Comparison of ENCODE assay signal across 33 cellular contexts in genomic region chr3:97389883-97390282, GRCh38.
DNase-seq lines count a peak whose midpoint lies in the region; ATAC-seq and TF ChIP-seq lines count a peak whose summit lies in the region.
"Had no signal": no experiment of that assay in that cellular context is flagged by ENCODE, and none has a peak within 500 bp of the region (broad histone marks: within the 10 kb centered on the region; RNA-seq: fewer than 3 reads in every experiment).

No MANE protein-coding gene starts in this region.

- H3K36me3 ChIP-seq in GM23338 (ENCODE audit: insufficient read depth) (0 out of 2 replicates have a peak, but pooled peaks cover 3% of the 10 kb centered on the region), suprapubic skin (no peaks in the 10 kb centered on the region)
- H3K36me3 ChIP-seq: BLaER1 treated with 17β-estradiol and CSF1 and Interleukin-3, amounts not matched to agents 10 nM and 100 nM; cardiac muscle cell; heart left ventricle; tibial nerve had no signal

- no peaks in the 10 kb centered on the region for H3K27me3 ChIP-seq in GM23338 (ENCODE audit: insufficient read depth)
- no peaks in the 10 kb centered on the region for H3K27me3 ChIP-seq in suprapubic skin
- H3K27me3 ChIP-seq: BLaER1 treated with 17β-estradiol and CSF1 and Interleukin-3, amounts not matched to agents 10 nM and 100 nM; cardiac muscle cell; foreskin keratinocyte; heart left ventricle; tibial nerve had no signal

- no peak overlapping the region for H3K4me3 ChIP-seq in GM23338
- no peak overlapping the region for H3K4me3 ChIP-seq in suprapubic skin
- H3K4me3 ChIP-seq: BLaER1 treated with 17β-estradiol and CSF1 and Interleukin-3, amounts not matched to agents 10 nM and 100 nM; cardiac muscle cell; heart left ventricle; mucosa of descending colon; skin epidermis; tibial nerve had no signal

- peaks cover 3% of the 10 kb centered on the region for H3K27me3 Mint-ChIP-seq in GM23338 (ENCODE audit: insufficient read depth, low read depth, poor library complexity)
- H3K27me3 Mint-ChIP-seq in activated naive CD4-positive, alpha-beta T cell treated with anti-CD3 and anti-CD28 coated beads, Interleukin-2, amount 10 ng/mL, durations not matched to agents 7 days and 5 days = no peaks in the 10 kb centered on the region
- H3K27me3 Mint-ChIP-seq: activated naive CD8-positive, alpha-beta T cell; natural killer cell treated with Interleukin-12 subunit alpha and Interleukin-12 subunit beta and Interleukin-15 and Interleukin-18, amount 100 ng/mL, for 72 hours had no signal

- H3K4me1 ChIP-seq in GM23338 (ENCODE audit: insufficient read depth) = peaks cover 17% of the 10 kb centered on the region
- H3K4me1 ChIP-seq in suprapubic skin = no peaks in the 10 kb centered on the region
- H3K4me1 ChIP-seq: Caco-2, foreskin keratinocyte, heart left ventricle, tibial nerve had no signal

- peak overlapping the region; percentile 73; the same call in 1 of the 2 replicates for H3K27ac Mint-ChIP-seq in GM23338
- no peak overlapping the region for H3K27ac Mint-ChIP-seq in activated naive CD4-positive, alpha-beta T cell treated with anti-CD3 and anti-CD28 coated beads, Interleukin-2, amount 10 ng/mL, durations not matched to agents 7 days and 5 days
- H3K27ac Mint-ChIP-seq: activated CD8-positive, alpha-beta T cell treated with anti-CD3 and anti-CD28 coated beads, Interleukin-2, amount 10 ng/mL, durations not matched to agents 7 days and 5 days; activated naive CD8-positive, alpha-beta T cell; activated T-helper 2 cell treated with anti-CD3 and anti-CD28 coated beads, Interferon-gamma antibody, Interleukin-2, Interleukin-4, amounts not matched to agents 10 μg/mL and 5 μg/mL and 100 μg/mL, durations not matched to agents 14 hours and 24 hours and 36 hours; endodermal cell; natural killer cell treated with Interleukin-12 subunit alpha and Interleukin-12 subunit beta and Interleukin-15 and Interleukin-18, amount 100 ng/mL, for 72 hours; T-helper 1 cell treated with Interleukin-12 subunit alpha and Interleukin-12 subunit beta and Interleukin-4 antibody, amounts not matched to agents 30 μg/mL and 1 μg/mL, for 36 hours had no signal

- no peak for ATAC-seq in GM23338
- ATAC-seq: activated CD8-positive, alpha-beta T cell treated with anti-CD3 and anti-CD28 coated beads, Interleukin-2, amount 10 ng/mL, durations not matched to agents 7 days and 5 days; esophagus mucosa; foreskin keratinocyte; HCT116; heart left ventricle; mucosa of descending colon; natural killer cell treated with Interleukin-12 subunit alpha and Interleukin-12 subunit beta and Interleukin-15 and Interleukin-18, amount 100 ng/mL, for 72 hours had no signal

- no peaks in the 10 kb centered on the region for H3F3A ChIP-seq in GM23338 (replicated peaks; ENCODE audit: low read depth)

- H3K9me2 ChIP-seq in GM23338 (ENCODE audit: insufficient read depth) = no peaks in the 10 kb centered on the region
- H3K9me2 ChIP-seq: SK-N-SH had no signal

- TF ChIP-seq EP300 in suprapubic skin (IDR thresholded peaks at IDR 0.05) = no peak

- no peak for TF ChIP-seq CTCF in GM23338 (conservative IDR thresholded peaks at IDR 0.05; ENCODE audit: low read depth in 2 of 2)
- no peak for TF ChIP-seq CTCF in suprapubic skin (IDR thresholded peaks at IDR 0.05)
- TF ChIP-seq CTCF in GM10266 (IDR thresholded peaks at IDR 0.05; ENCODE audit: control insufficient read depth, insufficient read depth, low read depth, missing control alignments) = no peak

- H3K9me3 Mint-ChIP-seq in GM23338 = peaks cover 35% of the 10 kb centered on the region
- H3K9me3 Mint-ChIP-seq in activated naive CD4-positive, alpha-beta T cell treated with anti-CD3 and anti-CD28 coated beads, Interleukin-2, amount 10 ng/mL, durations not matched to agents 7 days and 5 days = peaks cover 7% of the 10 kb centered on the region
- H3K9me3 Mint-ChIP-seq: T-helper 1 cell treated with Interleukin-12 subunit alpha and Interleukin-12 subunit beta and Interleukin-4 antibody, amounts not matched to agents 30 μg/mL and 1 μg/mL, for 36 hours had no signal

- H4K20me1 ChIP-seq in GM23338 (replicated peaks; ENCODE audit: insufficient read depth) = no peaks in the 10 kb centered on the region
- H4K20me1 ChIP-seq: BLaER1 treated with 17β-estradiol and CSF1 and Interleukin-3, amounts not matched to agents 10 nM and 100 nM had no signal

- peaks cover 11% of the 10 kb centered on the region for H3K4me1 Mint-ChIP-seq in GM23338
- no peaks in the 10 kb centered on the region for H3K4me1 Mint-ChIP-seq in activated naive CD4-positive, alpha-beta T cell treated with anti-CD3 and anti-CD28 coated beads, Interleukin-2, amount 10 ng/mL, durations not matched to agents 7 days and 5 days
- H3K4me1 Mint-ChIP-seq: endodermal cell had no signal

- H3K9me3 ChIP-seq in suprapubic skin = no peaks in the 10 kb centered on the region
- H3K9me3 ChIP-seq: Caco-2, mucosa of descending colon, SK-N-SH had no signal

- no peak overlapping the region; the same call in 1 of the 2 replicates for H2AFZ ChIP-seq in GM23338

- no peaks in the 10 kb centered on the region for H3K79me2 ChIP-seq in GM23338 (replicated peaks; ENCODE audit: insufficient read depth)

- H3K27ac ChIP-seq in GM23338 (ENCODE audit: low read depth) (peak overlapping the region; percentile 40), suprapubic skin (no peak overlapping the region)
- H3K27ac ChIP-seq: BLaER1 treated with 17β-estradiol and CSF1 and Interleukin-3, amounts not matched to agents 10 nM and 100 nM; cardiac muscle cell; foreskin keratinocyte; heart left ventricle; KMS-11; RWPE1; skin epidermis; tibial nerve had no signal

- TF ChIP-seq POLR2A in suprapubic skin (IDR thresholded peaks at IDR 0.05) = no peak

- no peak overlapping the region for H3K4me3 Mint-ChIP-seq in GM23338
- no peak overlapping the region for H3K4me3 Mint-ChIP-seq in activated naive CD4-positive, alpha-beta T cell treated with anti-CD3 and anti-CD28 coated beads, Interleukin-2, amount 10 ng/mL, durations not matched to agents 7 days and 5 days
- H3K4me3 Mint-ChIP-seq: activated CD8-positive, alpha-beta T cell treated with anti-CD3 and anti-CD28 coated beads, Interleukin-2, amount 10 ng/mL, durations not matched to agents 7 days and 5 days; activated naive CD8-positive, alpha-beta T cell; endodermal cell; natural killer cell treated with Interleukin-12 subunit alpha and Interleukin-12 subunit beta and Interleukin-15 and Interleukin-18, amount 100 ng/mL, for 72 hours; T-helper 1 cell treated with Interleukin-12 subunit alpha and Interleukin-12 subunit beta and Interleukin-4 antibody, amounts not matched to agents 30 μg/mL and 1 μg/mL, for 36 hours had no signal

- DNase-seq in GM23338 (ENCODE audit: low spot score) = peak; percentile 39
- peak; percentile 92 for DNase-seq in NCI-H146 (lab: John Stamatoyannopoulos, UW)
- peak; percentile 81 for DNase-seq in NCI-H748 treated with DMSO at 0.1 percent for 48 hours (lab: John Stamatoyannopoulos, UW)
- DNase-seq in left kidney (ENCODE audit: low read depth, low spot score) = peak; percentile 7
- DNase-seq in activated naive CD4-positive, alpha-beta T cell treated with anti-CD3 and anti-CD28 coated beads, Interleukin-2, amount 10 ng/mL, durations not matched to agents 7 days and 5 days = no peak
- no peak for DNase-seq in suprapubic skin (ENCODE audit: low spot score in 2 of 2)
- no peak for DNase-seq in GM10266 (ENCODE audit: extremely low spot score)
- DNase-seq: activated CD4-positive, alpha-beta T cell treated with anti-CD3 and anti-CD28 coated beads for 1 hour; activated CD8-positive, alpha-beta T cell treated with anti-CD3 and anti-CD28 coated beads, Interleukin-2, amount 10 ng/mL, durations not matched to agents 7 days and 5 days; anterior cingulate cortex; Caco-2; cortex of kidney; endodermal cell; foreskin keratinocyte; heart left ventricle; MM.1S; mucosa of descending colon; NCI-H2029 treated with DMSO at 0.1 percent for 48 hours; NCI-H526 treated with DMSO at 0.1 percent for 48 hours; SK-N-SH; stimulated activated CD4-positive, alpha-beta T cell treated with anti-CD3 and anti-CD28 coated beads, Interleukin-1b, Interleukin-23, amount 100 ng/mL, for 48 hours had no signal

- WGBS in suprapubic skin = 50% methylated on average over 1 of the region's 1 CpG

- peaks cover 35% of the 10 kb centered on the region for H3K36me3 Mint-ChIP-seq in GM23338 (ENCODE audit: low read depth)
- no peaks in the 10 kb centered on the region for H3K36me3 Mint-ChIP-seq in activated naive CD4-positive, alpha-beta T cell treated with anti-CD3 and anti-CD28 coated beads, Interleukin-2, amount 10 ng/mL, durations not matched to agents 7 days and 5 days
- H3K36me3 Mint-ChIP-seq: activated naive CD8-positive, alpha-beta T cell had no signal

- no peak overlapping the region for H3K4me2 ChIP-seq in GM23338
- H3K4me2 ChIP-seq: BLaER1 treated with 17β-estradiol and CSF1 and Interleukin-3, amounts not matched to agents 10 nM and 100 nM; KMS-11; SK-N-SH had no signal

- CTCF ChIA-PET in activated naive CD4-positive, alpha-beta T cell treated with anti-CD3 and anti-CD28 coated beads, Interleukin-2, amount 10 ng/mL, durations not matched to agents 7 days and 5 days (lab: Charles Lee) = no interaction called here

TF ChIP-seq in GM23338, 12 proteins besides CTCF, POLR2A, EP300 and RAD21 (continues in another document):
- TF ChIP-seq EZH2 (IDR thresholded peaks at IDR 0.05; ENCODE audit: low read depth, unreplicated experiment) (no peak), ZNF114 (CRISPR knock-in tag; IDR thresholded peaks at IDR 0.05) (no peak)

Comparison
In these comparisons a context has a peak if more than half of its experiments do, and no peak if none do; other contexts are left out.
1. DNase-seq: peak in GM23338 (single experiment), NCI-H146 (single experiment), NCI-H748 treated with DMSO at 0.1 percent for 48 hours (single experiment) and left kidney (single experiment); none in activated naive CD4-positive, alpha-beta T cell treated with anti-CD3 and anti-CD28 coated beads, Interleukin-2, amount 10 ng/mL, durations not matched to agents 7 days and 5 days (single experiment), suprapubic skin (0 of 2) and GM10266 (single experiment).